10 cellular contexts compared by ENCODE assay signal in genomic region chr11:102831128-102831708, GRCh38. TPM values are rescaled to one million over a fixed set of nuclear protein-coding genes. Genes with fewer than 3 reads are reported as not detected.
DNase-seq lines count a peak whose midpoint lies in the region; ATAC-seq and TF ChIP-seq lines count a peak whose summit lies in the region.
"Had no signal": no experiment of that assay in that cellular context is flagged by ENCODE, and none has a peak within 500 bp of the region (broad histone marks: within the 10 kb centered on the region; RNA-seq: fewer than 3 reads in every experiment).

No MANE protein-coding gene starts in this region.

- no peak overlapping the region for H3K27ac ChIP-seq in SJSA1

- H3K9me3 ChIP-seq in SJSA1 (replicated peaks), result no peaks in the 10 kb centered on the region

- peak; percentile 51 for TF ChIP-seq CTCF in GM10266 (IDR thresholded peaks at IDR 0.05; ENCODE audit: control insufficient read depth, insufficient read depth, low read depth, missing control alignments)
- TF ChIP-seq CTCF in fibroblast of villous mesenchyme (IDR thresholded peaks at IDR 0.05; ENCODE audit: insufficient read depth, low read depth, low read length), result peak; percentile 64
- peak; percentile 53 for TF ChIP-seq CTCF in retinal pigment epithelial cell (conservative IDR thresholded peaks at IDR 0.05; ENCODE audit: low read depth, low read length)

- DNase-seq in GM10266 (ENCODE audit: extremely low spot score) (peak; percentile 19), SJSA1 (ENCODE audit: low read depth in 1 of 2, low spot score in 2 of 2) (peak; percentile 38 to 52), fibroblast of villous mesenchyme (ENCODE audit: low read depth) (peak; percentile 60), retinal pigment epithelial cell (ENCODE audit: low read depth) (no peak), H4 (ENCODE audit: low spot score) (no peak), NCI-H82 treated with DMSO at 0.1 percent for 48 hours (lab: John Stamatoyannopoulos, UW; ENCODE audit: unreplicated experiment) (no peak)
- DNase-seq: activated B cell treated with CpG ODN at 0.5 μM for 24 hours; naive thymus-derived CD8-positive, alpha-beta T cell had no signal

- H3K4me1 ChIP-seq in SJSA1 (replicated peaks), result no peaks in the 10 kb centered on the region

- peak overlapping the region; percentile 36 for H3K4me3 ChIP-seq in SJSA1
- peak overlapping the region; percentile 46 for H3K4me3 ChIP-seq in fibroblast of villous mesenchyme (ENCODE audit: low read depth, low read length)
- no peak overlapping the region for H3K4me3 ChIP-seq in retinal pigment epithelial cell (ENCODE audit: low read length)

- no peak for ATAC-seq in HG02610 (IDR thresholded peaks at IDR 0.05; ENCODE audit: unreplicated experiment)
- no peak for ATAC-seq in GM19397 (IDR thresholded peaks at IDR 0.05; ENCODE audit: unreplicated experiment)
- ATAC-seq: naive thymus-derived CD8-positive, alpha-beta T cell had no signal

- H3K36me3 ChIP-seq in SJSA1, result no peaks in the 10 kb centered on the region

- no peaks in the 10 kb centered on the region for H3K27me3 ChIP-seq in SJSA1 (replicated peaks)

RNA-seq across cellular contexts. Expression of gene MMP3, which starts 12.2 kb away (rescaled TPM):
- 0.32 and 0.60 TPM in 2 replicates for total RNA-seq in SJSA1 (2014; rRNA removed; shearing (Covaris generic))
- 39.7 and 181 TPM in 2 replicates for total RNA-seq in fibroblast of villous mesenchyme
- 46.7 and 64.3 TPM in 2 replicates for total RNA-seq in H4 (2014; rRNA removed; shearing (Covaris generic))
- total RNA-seq: activated B cell treated with CpG ODN at 0.5 μM for 24 hours; naive thymus-derived CD8-positive, alpha-beta T cell had no signal

RNA-seq across cellular contexts. Expression of gene MMP1, which starts 33.3 kb away (rescaled TPM):
- 0.29 and 1.1 TPM in 2 replicates for total RNA-seq in SJSA1 (2014; rRNA removed; shearing (Covaris generic))
- total RNA-seq in fibroblast of villous mesenchyme, result 141 and 281 TPM in 2 replicates
- total RNA-seq in H4 (2014; rRNA removed; shearing (Covaris generic)), result 2.8 and 3.1 TPM in 2 replicates
- total RNA-seq: activated B cell treated with CpG ODN at 0.5 μM for 24 hours; naive thymus-derived CD8-positive, alpha-beta T cell had no signal

RNA-seq across cellular contexts. Expression of gene MMP12, which starts 43.6 kb away (rescaled TPM):
- total RNA-seq in SJSA1 (2014; rRNA removed; shearing (Covaris generic)), result 0.05 TPM in 1 of 2 replicates, not detected in the other
- 3.0 and 3.5 TPM in 2 replicates for total RNA-seq in fibroblast of villous mesenchyme
- 0.41 and 1.5 TPM in 2 replicates for total RNA-seq in H4 (2014; rRNA removed; shearing (Covaris generic))
- total RNA-seq: activated B cell treated with CpG ODN at 0.5 μM for 24 hours; naive thymus-derived CD8-positive, alpha-beta T cell had no signal

RNA-seq across cellular contexts. Expression of gene MMP10, which starts 50.8 kb away (rescaled TPM):
- 0.63 TPM in 1 of 2 replicates, not detected in the other for total RNA-seq in SJSA1 (2014; rRNA removed; shearing (Covaris generic))
- total RNA-seq in fibroblast of villous mesenchyme, result 0.86 and 28.0 TPM in 2 replicates
- total RNA-seq in H4 (2014; rRNA removed; shearing (Covaris generic)), result 0.33 TPM in 1 of 2 replicates, not detected in the other
- total RNA-seq: activated B cell treated with CpG ODN at 0.5 μM for 24 hours; naive thymus-derived CD8-positive, alpha-beta T cell had no signal

Comparison
In these comparisons a context has a peak if more than half of its experiments do, and no peak if none do; other contexts are left out.
1. DNase-seq: peak in GM10266 (single experiment), SJSA1 (2 of 2) and fibroblast of villous mesenchyme (single experiment); none in retinal pigment epithelial cell (single experiment), H4 (single experiment) and NCI-H82 treated with DMSO at 0.1 percent for 48 hours (single experiment).
2. RNA of gene MMP3, which starts 12.2 kb away (total RNA-seq): 46.7 to 64.3 TPM in H4 and 39.7 to 181 TPM in fibroblast of villous mesenchyme; 0.32 to 0.60 TPM in SJSA1; every median in the first group is over 10 times any median in the second.
3. RNA of gene MMP1, which starts 33.3 kb away (total RNA-seq): 141 to 281 TPM in fibroblast of villous mesenchyme; 2.8 to 3.1 TPM in H4 and 0.29 to 1.1 TPM in SJSA1; every median in the first group is over 10 times any median in the second.
4. Peak in every context shown above with its lines, with median percentiles within 50 percentile points of each other: CTCF ChIP-seq.